ENCODE assay signal across 8 cellular contexts in genomic region chr6:27518881-27519795, GRCh38. TPM values are rescaled to one million over a fixed set of nuclear protein-coding genes. Genes with fewer than 3 reads are reported as not detected.
DNase-seq lines count a peak whose midpoint lies in the region; ATAC-seq, FAIRE-seq and TF ChIP-seq lines count a peak whose summit lies in the region.

No MANE protein-coding gene starts in this region.

- DNase-seq in NCI-H1436 (lab: John Stamatoyannopoulos, UW): peak; percentile 56
- DNase-seq in NCI-H1436 treated with DMSO at 0.1 percent for 48 hours (lab: John Stamatoyannopoulos, UW): no peak
- DNase-seq in NCI-H2171 (lab: John Stamatoyannopoulos, UW): peak; percentile 52
- peak; percentile 65 for DNase-seq in WERI-Rb-1
- peak; percentile 21 to 48 for DNase-seq in cerebellar nuclear complex (lab: John Stamatoyannopoulos, UW)
- no peak for DNase-seq in keratinocyte (ENCODE audit: low read depth, low spot score)
- DNase-seq in stimulated activated CD4-positive, alpha-beta T cell treated with anti-CD3 and anti-CD28 coated beads, Interleukin-12 subunit alpha, Interleukin-12 subunit beta, amount 100 ng/mL, for 24 hours (ENCODE audit: low read depth in 2 of 2): peak; percentile 54 to 65

- H3K4me2 ChIP-seq in keratinocyte (ENCODE audit: control insufficient read depth, extremely low read depth, insufficient read depth, low read depth, low read length): peak overlapping the region; percentile 92

- H2AFZ ChIP-seq in keratinocyte (ENCODE audit: control insufficient read depth, low read length): peak overlapping the region; percentile 99

- H3K9me3 ChIP-seq in WERI-Rb-1 (ENCODE audit: severe bottlenecking): no peaks in the 10 kb centered on the region
- H3K9me3 ChIP-seq in keratinocyte (ENCODE audit: control insufficient read depth, low read depth, low read length): no peaks in the 10 kb centered on the region

- H3K36me3 ChIP-seq in WERI-Rb-1 (no peaks in the 10 kb centered on the region), keratinocyte (ENCODE audit: control insufficient read depth in 2 of 2, extremely low read depth in 1 of 2, insufficient read depth in 2 of 2, low read length in 2 of 2) (no peaks in the 10 kb centered on the region)

- H3K9me1 ChIP-seq in keratinocyte (ENCODE audit: control insufficient read depth, extremely low read depth, insufficient read depth, low read length): no peaks in the 10 kb centered on the region

- peaks cover 5% of the 10 kb centered on the region for H3K4me1 ChIP-seq in keratinocyte (ENCODE audit: control insufficient read depth, extremely low read depth, insufficient read depth, low read length)

- TF ChIP-seq CTCF in WERI-Rb-1 (IDR thresholded peaks at IDR 0.05; ENCODE audit: low read depth, low read length): peak; percentile 80
- TF ChIP-seq CTCF in keratinocyte (optimal IDR thresholded peaks at IDR 0.05 in 1 of 3, IDR thresholded peaks at IDR 0.05 in 1 of 3, conservative IDR thresholded peaks at IDR 0.05 in 1 of 3; ENCODE audit: extremely low read depth in 1 of 3, insufficient read depth in 2 of 3, low read length in 3 of 3): peak; percentile 59 to 73 (median 68)

- peak; percentile 43 for FAIRE-seq in keratinocyte (lab: Jason Lieb, UNC)

- H3K27ac ChIP-seq in WERI-Rb-1 (no peak overlapping the region), keratinocyte (ENCODE audit: control insufficient read depth, insufficient read depth, low read length) (peak overlapping the region; percentile 75)

- H3K79me2 ChIP-seq in keratinocyte (ENCODE audit: control insufficient read depth, insufficient read depth, low read length): no peaks in the 10 kb centered on the region

- dilution Hi-C loops in keratinocyte (cut with MboI; ENCODE audit: extremely low pct_ligation_motif_present, low sequenced_read_pairs): no loop called here

- H3K27me3 ChIP-seq in WERI-Rb-1 (ENCODE audit: insufficient read depth, low read depth, severe bottlenecking) (peaks cover 85% of the 10 kb centered on the region), keratinocyte (ENCODE audit: control insufficient read depth, extremely low read depth, insufficient read depth, low read length) (peaks cover 21% of the 10 kb centered on the region)

- peak; percentile 52 for ATAC-seq in HG02970 (IDR thresholded peaks at IDR 0.05; ENCODE audit: low FRiP score, unreplicated experiment)

- H3K4me3 ChIP-seq in WERI-Rb-1 (ENCODE audit: low read depth, low read length) (peak overlapping the region; percentile 62), keratinocyte (ENCODE audit: control insufficient read depth in 2 of 3, extremely low read depth in 1 of 3, insufficient read depth in 2 of 3, low read depth in 1 of 3, low read length in 3 of 3) (peak overlapping the region; percentile 65 to 97 (median 96))

- no peaks in the 10 kb centered on the region for H4K20me1 ChIP-seq in keratinocyte (ENCODE audit: control insufficient read depth, extremely low read depth, insufficient read depth, low read length)

- H3K9ac ChIP-seq in keratinocyte (ENCODE audit: control insufficient read depth, extremely low read depth, insufficient read depth, low read length): peak overlapping the region; percentile 86

RNA-seq across cellular contexts. Expression of gene ZNF184, which starts 46.2 kb away (rescaled TPM):
- polyA plus RNA-seq in keratinocyte: 2.3 to 4.3 TPM (median 3.1 TPM) in 3 replicates
- 2.8 TPM for polyA plus RNA-seq in keratinocyte (2011; ENCODE audit: low read depth)
- polyA plus RNA-seq in keratinocyte (2011; cell fraction: cytosol; rRNA removed): 1.5 and 3.6 TPM in 2 replicates
- polyA plus RNA-seq in keratinocyte (2011; cell fraction: nucleus; rRNA removed): 3.0 and 4.2 TPM in 2 replicates
- polyA plus RNA-seq in keratinocyte (2012; ENCODE audit: low replicate concordance): 1.9 and 3.9 TPM in 2 replicates
- polyA minus RNA-seq in keratinocyte: 1.7 to 4.2 TPM (median 3.7 TPM) in 3 replicates
- 3.6 TPM for polyA minus RNA-seq in keratinocyte (2011; cell fraction: cytosol; rRNA and poly(A)+ RNA removed)
- polyA minus RNA-seq in keratinocyte (2011; cell fraction: nucleus; rRNA and poly(A)+ RNA removed): 2.3 and 5.4 TPM in 2 replicates

Comparison
In these comparisons a context has a peak if more than half of its experiments do, and no peak if none do; other contexts are left out.
1. DNase-seq: peak in NCI-H1436 (single experiment), NCI-H2171 (single experiment), WERI-Rb-1 (single experiment), cerebellar nuclear complex (2 of 2) and stimulated activated CD4-positive, alpha-beta T cell treated with anti-CD3 and anti-CD28 coated beads, Interleukin-12 subunit alpha, Interleukin-12 subunit beta, amount 100 ng/mL, for 24 hours (2 of 2); none in NCI-H1436 treated with DMSO at 0.1 percent for 48 hours (single experiment) and keratinocyte (single experiment).